ENCODE assay signal across 1 cellular context in genomic region chr17:74873036-74873873, GRCh38.
TF ChIP-seq lines count a peak whose summit lies in the region.

No MANE protein-coding gene starts in this region.

TF ChIP-seq in HepG2, 621 proteins besides CTCF, POLR2A, EP300 and RAD21 (continued from another document and continues in another):
- TF ChIP-seq GPBP1L1 (CRISPR knock-in tag; IDR thresholded peaks at IDR 0.05) (no peak), ZNF264 (CRISPR knock-in tag; IDR thresholded peaks at IDR 0.05) (no peak), ZBTB38 (CRISPR knock-in tag; IDR thresholded peaks at IDR 0.05) (no peak; the same call in 1 of the 2 replicates), ZNF503 (CRISPR knock-in tag; IDR thresholded peaks at IDR 0.05) (0 out of 2 replicates have a peak, but pooled peaks have one; percentile 40), ZNF879 (CRISPR knock-in tag; IDR thresholded peaks at IDR 0.05) (no peak), ZNF891 (CRISPR knock-in tag; IDR thresholded peaks at IDR 0.05) (no peak), EZH2 (conservative IDR thresholded peaks at IDR 0.05; ENCODE audit: low read depth, low read length) (no peak), JUN (CRISPR knock-in tag; IDR thresholded peaks at IDR 0.05) (no peak), ZNF430 (CRISPR knock-in tag; IDR thresholded peaks at IDR 0.05) (no peak), ZFP36 (IDR thresholded peaks at IDR 0.05; ENCODE audit: borderline replicate concordance, low read depth, low read length, partially characterized antibody) (no peak), NFIC (IDR thresholded peaks at IDR 0.05; ENCODE audit: low read length) (peak; percentile 73; the same call in 1 of the 2 replicates), FOXK2 (IDR thresholded peaks at IDR 0.05) (peak; percentile 74), MYC (CRISPR knock-in tag; IDR thresholded peaks at IDR 0.05; ENCODE audit: borderline replicate concordance) (no peak), ZBTB7B (CRISPR knock-in tag; IDR thresholded peaks at IDR 0.05) (peak; percentile 58; the same call in 1 of the 2 replicates), ZFP91 (CRISPR knock-in tag; IDR thresholded peaks at IDR 0.05; ENCODE audit: borderline replicate concordance) (peak; percentile 57; the same call in 1 of the 2 replicates), STAG1 (CRISPR knock-in tag; IDR thresholded peaks at IDR 0.05) (no peak), MED13 (CRISPR knock-in tag; IDR thresholded peaks at IDR 0.05) (no peak), ZFYVE20 (CRISPR knock-in tag; IDR thresholded peaks at IDR 0.05; ENCODE audit: borderline replicate concordance, low read depth) (no peak), ZNF616 (CRISPR knock-in tag; IDR thresholded peaks at IDR 0.05; ENCODE audit: low read depth) (no peak), ADNP (CRISPR knock-in tag; IDR thresholded peaks at IDR 0.05) (no peak), SALL2 (CRISPR knock-in tag; IDR thresholded peaks at IDR 0.05) (peak; percentile 38; the same call in 1 of the 2 replicates), ZNF160 (CRISPR knock-in tag; IDR thresholded peaks at IDR 0.05) (no peak), PHF5A (CRISPR knock-in tag; IDR thresholded peaks at IDR 0.05; ENCODE audit: low read depth, unreplicated experiment) (no peak), TAF15 (IDR thresholded peaks at IDR 0.05; ENCODE audit: low read depth, low read length, poor library complexity, severe bottlenecking) (no peak), RAD51 (IDR thresholded peaks at IDR 0.05; ENCODE audit: borderline replicate concordance) (peak; percentile 97), BRCA1 (CRISPR knock-in tag; IDR thresholded peaks at IDR 0.05) (no peak), ZNF546 (CRISPR knock-in tag; conservative IDR thresholded peaks at IDR 0.05) (0 out of 2 replicates have a peak, but pooled peaks have one; percentile 41), SMC3 (IDR thresholded peaks at IDR 0.05; ENCODE audit: low read length) (no peak; the same call in 1 of the 2 replicates), EEA1 (CRISPR knock-in tag; IDR thresholded peaks at IDR 0.05; ENCODE audit: borderline replicate concordance) (no peak; the same call in 1 of the 2 replicates), ETS1 (CRISPR knock-in tag; IDR thresholded peaks at IDR 0.05) (no peak), GATAD2A (CRISPR knock-in tag; IDR thresholded peaks at IDR 0.05) (peak; percentile 52; the same call in 1 of the 2 replicates), SIX4 (CRISPR knock-in tag; IDR thresholded peaks at IDR 0.05) (peak; percentile 45), FOXJ3 (CRISPR knock-in tag; IDR thresholded peaks at IDR 0.05; ENCODE audit: borderline replicate concordance) (peak; percentile 16; the same call in 1 of the 2 replicates), HMGA1 (CRISPR knock-in tag; conservative IDR thresholded peaks at IDR 0.05) (no peak), ZNF251 (CRISPR knock-in tag; IDR thresholded peaks at IDR 0.05) (no peak), HMGXB4 (CRISPR knock-in tag; IDR thresholded peaks at IDR 0.05; ENCODE audit: borderline replicate concordance in 1 of 2, low read depth in 1 of 2) (no peak; a peak in 1 of 4 replicates)
- TF ChIP-seq, protein P1, sequence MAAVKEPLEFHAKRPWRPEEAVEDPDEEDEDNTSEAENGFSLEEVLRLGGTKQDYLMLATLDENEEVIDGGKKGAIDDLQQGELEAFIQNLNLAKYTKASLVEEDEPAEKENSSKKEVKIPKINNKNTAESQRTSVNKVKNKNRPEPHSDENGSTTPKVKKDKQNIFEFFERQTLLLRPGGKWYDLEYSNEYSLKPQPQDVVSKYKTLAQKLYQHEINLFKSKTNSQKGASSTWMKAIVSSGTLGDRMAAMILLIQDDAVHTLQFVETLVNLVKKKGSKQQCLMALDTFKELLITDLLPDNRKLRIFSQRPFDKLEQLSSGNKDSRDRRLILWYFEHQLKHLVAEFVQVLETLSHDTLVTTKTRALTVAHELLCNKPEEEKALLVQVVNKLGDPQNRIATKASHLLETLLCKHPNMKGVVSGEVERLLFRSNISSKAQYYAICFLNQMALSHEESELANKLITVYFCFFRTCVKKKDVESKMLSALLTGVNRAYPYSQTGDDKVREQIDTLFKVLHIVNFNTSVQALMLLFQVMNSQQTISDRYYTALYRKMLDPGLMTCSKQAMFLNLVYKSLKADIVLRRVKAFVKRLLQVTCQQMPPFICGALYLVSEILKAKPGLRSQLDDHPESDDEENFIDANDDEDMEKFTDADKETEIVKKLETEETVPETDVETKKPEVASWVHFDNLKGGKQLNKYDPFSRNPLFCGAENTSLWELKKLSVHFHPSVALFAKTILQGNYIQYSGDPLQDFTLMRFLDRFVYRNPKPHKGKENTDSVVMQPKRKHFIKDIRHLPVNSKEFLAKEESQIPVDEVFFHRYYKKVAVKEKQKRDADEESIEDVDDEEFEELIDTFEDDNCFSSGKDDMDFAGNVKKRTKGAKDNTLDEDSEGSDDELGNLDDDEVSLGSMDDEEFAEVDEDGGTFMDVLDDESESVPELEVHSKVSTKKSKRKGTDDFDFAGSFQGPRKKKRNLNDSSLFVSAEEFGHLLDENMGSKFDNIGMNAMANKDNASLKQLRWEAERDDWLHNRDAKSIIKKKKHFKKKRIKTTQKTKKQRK (IDR thresholded peaks at IDR 0.05; ENCODE audit: low read length) = no peak
- TF ChIP-seq, protein P2, sequence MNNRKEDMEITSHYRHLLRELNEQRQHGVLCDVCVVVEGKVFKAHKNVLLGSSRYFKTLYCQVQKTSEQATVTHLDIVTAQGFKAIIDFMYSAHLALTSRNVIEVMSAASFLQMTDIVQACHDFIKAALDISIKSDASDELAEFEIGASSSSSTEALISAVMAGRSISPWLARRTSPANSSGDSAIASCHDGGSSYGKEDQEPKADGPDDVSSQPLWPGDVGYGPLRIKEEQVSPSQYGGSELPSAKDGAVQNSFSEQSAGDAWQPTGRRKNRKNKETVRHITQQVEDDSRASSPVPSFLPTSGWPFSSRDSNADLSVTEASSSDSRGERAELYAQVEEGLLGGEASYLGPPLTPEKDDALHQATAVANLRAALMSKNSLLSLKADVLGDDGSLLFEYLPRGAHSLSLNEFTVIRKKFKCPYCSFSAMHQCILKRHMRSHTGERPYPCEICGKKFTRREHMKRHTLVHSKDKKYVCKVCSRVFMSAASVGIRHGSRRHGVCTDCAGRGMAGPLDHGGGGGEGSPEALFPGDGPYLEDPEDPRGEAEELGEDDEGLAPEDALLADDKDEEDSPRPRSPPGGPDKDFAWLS (CRISPR knock-in tag; IDR thresholded peaks at IDR 0.05; ENCODE audit: borderline replicate concordance) = no peak
- TF ChIP-seq, protein P3, sequence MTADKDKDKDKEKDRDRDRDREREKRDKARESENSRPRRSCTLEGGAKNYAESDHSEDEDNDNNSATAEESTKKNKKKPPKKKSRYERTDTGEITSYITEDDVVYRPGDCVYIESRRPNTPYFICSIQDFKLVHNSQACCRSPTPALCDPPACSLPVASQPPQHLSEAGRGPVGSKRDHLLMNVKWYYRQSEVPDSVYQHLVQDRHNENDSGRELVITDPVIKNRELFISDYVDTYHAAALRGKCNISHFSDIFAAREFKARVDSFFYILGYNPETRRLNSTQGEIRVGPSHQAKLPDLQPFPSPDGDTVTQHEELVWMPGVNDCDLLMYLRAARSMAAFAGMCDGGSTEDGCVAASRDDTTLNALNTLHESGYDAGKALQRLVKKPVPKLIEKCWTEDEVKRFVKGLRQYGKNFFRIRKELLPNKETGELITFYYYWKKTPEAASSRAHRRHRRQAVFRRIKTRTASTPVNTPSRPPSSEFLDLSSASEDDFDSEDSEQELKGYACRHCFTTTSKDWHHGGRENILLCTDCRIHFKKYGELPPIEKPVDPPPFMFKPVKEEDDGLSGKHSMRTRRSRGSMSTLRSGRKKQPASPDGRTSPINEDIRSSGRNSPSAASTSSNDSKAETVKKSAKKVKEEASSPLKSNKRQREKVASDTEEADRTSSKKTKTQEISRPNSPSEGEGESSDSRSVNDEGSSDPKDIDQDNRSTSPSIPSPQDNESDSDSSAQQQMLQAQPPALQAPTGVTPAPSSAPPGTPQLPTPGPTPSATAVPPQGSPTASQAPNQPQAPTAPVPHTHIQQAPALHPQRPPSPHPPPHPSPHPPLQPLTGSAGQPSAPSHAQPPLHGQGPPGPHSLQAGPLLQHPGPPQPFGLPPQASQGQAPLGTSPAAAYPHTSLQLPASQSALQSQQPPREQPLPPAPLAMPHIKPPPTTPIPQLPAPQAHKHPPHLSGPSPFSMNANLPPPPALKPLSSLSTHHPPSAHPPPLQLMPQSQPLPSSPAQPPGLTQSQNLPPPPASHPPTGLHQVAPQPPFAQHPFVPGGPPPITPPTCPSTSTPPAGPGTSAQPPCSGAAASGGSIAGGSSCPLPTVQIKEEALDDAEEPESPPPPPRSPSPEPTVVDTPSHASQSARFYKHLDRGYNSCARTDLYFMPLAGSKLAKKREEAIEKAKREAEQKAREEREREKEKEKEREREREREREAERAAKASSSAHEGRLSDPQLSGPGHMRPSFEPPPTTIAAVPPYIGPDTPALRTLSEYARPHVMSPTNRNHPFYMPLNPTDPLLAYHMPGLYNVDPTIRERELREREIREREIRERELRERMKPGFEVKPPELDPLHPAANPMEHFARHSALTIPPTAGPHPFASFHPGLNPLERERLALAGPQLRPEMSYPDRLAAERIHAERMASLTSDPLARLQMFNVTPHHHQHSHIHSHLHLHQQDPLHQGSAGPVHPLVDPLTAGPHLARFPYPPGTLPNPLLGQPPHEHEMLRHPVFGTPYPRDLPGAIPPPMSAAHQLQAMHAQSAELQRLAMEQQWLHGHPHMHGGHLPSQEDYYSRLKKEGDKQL (CRISPR knock-in tag; IDR thresholded peaks at IDR 0.05; ENCODE audit: low read depth) = 0 out of 2 replicates have a peak, but pooled peaks have one; percentile 31
- TF ChIP-seq, protein P4, sequence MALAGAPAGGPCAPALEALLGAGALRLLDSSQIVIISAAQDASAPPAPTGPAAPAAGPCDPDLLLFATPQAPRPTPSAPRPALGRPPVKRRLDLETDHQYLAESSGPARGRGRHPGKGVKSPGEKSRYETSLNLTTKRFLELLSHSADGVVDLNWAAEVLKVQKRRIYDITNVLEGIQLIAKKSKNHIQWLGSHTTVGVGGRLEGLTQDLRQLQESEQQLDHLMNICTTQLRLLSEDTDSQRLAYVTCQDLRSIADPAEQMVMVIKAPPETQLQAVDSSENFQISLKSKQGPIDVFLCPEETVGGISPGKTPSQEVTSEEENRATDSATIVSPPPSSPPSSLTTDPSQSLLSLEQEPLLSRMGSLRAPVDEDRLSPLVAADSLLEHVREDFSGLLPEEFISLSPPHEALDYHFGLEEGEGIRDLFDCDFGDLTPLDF (CRISPR knock-in tag; IDR thresholded peaks at IDR 0.05) = peak; percentile 97
